9 cellular contexts compared by ENCODE assay signal in the genomic region with DNA sequence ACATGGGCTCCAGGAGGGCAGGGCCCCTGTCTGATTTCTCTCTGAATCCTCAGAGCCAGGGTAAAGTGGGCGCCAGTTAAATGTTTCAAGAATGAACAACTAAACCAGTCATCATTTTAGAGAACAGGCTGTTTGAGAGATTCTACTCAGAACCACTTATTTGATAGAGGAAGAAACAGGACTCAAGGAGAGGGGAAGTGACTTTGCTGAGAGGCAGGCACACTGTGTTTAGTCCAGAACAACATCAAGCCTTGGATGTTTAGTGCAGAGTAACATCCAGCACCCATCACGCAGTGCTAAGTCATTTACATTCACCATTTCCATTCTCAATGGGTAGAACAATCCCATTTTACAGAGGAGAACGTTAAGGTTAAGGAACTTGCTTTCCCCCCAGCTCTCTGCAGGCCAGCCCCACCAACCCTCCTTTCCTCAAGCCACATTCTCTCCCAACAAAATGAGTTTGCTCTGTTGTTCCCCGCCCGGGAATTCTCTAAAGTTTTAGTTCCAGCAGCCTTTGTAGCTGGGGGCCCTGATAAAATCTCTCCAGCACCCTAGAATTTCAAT. TPM values are rescaled to one million over a fixed set of nuclear protein-coding genes. Genes with fewer than 3 reads are reported as not detected.
A peak's percentile ranks its signal among the peaks of the same experiment; 100 is the strongest.
DNase-seq lines count a peak whose midpoint lies in the region; ATAC-seq, FAIRE-seq and TF ChIP-seq lines count a peak whose summit lies in the region.
"Had no signal": no experiment of that assay in that cellular context is flagged by ENCODE, and none has a peak within 500 bp of the region (broad histone marks: within the 10 kb centered on the region; RNA-seq: fewer than 3 reads in every experiment).

No MANE protein-coding gene starts in this region.

- H3K4me3 ChIP-seq in kidney (ENCODE audit: low read length in 2 of 2) (peak overlapping the region; percentile 72 to 75), stomach smooth muscle (ENCODE audit: low read length in 2 of 2) (peak overlapping the region; percentile 81 to 91)
- H3K4me3 ChIP-seq in effector memory CD4-positive, alpha-beta T cell (ENCODE audit: insufficient read depth, low read depth, low read length, poor library complexity, severe bottlenecking) = no peak overlapping the region

- no peaks in the 10 kb centered on the region for H3K27me3 ChIP-seq in stomach smooth muscle (ENCODE audit: control insufficient read depth in 1 of 2, insufficient read depth in 2 of 2, low read length in 2 of 2)
- H3K27me3 ChIP-seq in effector memory CD4-positive, alpha-beta T cell (replicated peaks; ENCODE audit: control insufficient read depth, insufficient read depth, low read length, poor library complexity, severe bottlenecking) = no peaks in the 10 kb centered on the region

- TF ChIP-seq CTCF in activated B cell treated with CpG ODN at 0.5 μM for 24 hours (IDR thresholded peaks at IDR 0.05) (no peak), kidney (IDR thresholded peaks at IDR 0.05; ENCODE audit: borderline replicate concordance, extremely low read depth, insufficient read depth) (no peak)

- intact Hi-C loops in activated B cell treated with CpG ODN at 0.5 μM for 24 hours (cut with micrococcal nuclease) (loop anchor here (1.0 to 10.0 kb wide), 2 partner anchors 287 to 1268 kb away; partner anchors contain the start of genes COPB2 and SLC25A36), kidney (cut with DNase I) (no loop called here)

- no peak for ATAC-seq in activated CD8-positive, alpha-beta memory T cell treated with anti-CD3 and anti-CD28 coated beads, Interleukin-2, amount 10 ng/mL, durations not matched to agents 7 days and 5 days
- ATAC-seq in activated B cell treated with CpG ODN at 0.5 μM for 24 hours (ENCODE audit: low read depth) = no peak

- DNase-seq in activated CD8-positive, alpha-beta memory T cell treated with anti-CD3 and anti-CD28 coated beads, Interleukin-2, amount 10 ng/mL, durations not matched to agents 7 days and 5 days = no peak
- DNase-seq in activated CD8-positive, alpha-beta memory T cell treated with anti-CD3 and anti-CD28 coated beads for 24 hours = no peak
- DNase-seq in activated B cell treated with CpG ODN at 0.5 μM for 24 hours (no peak), kidney (no peak), ACHN (no peak), NCI-H1417 treated with DMSO at 0.1 percent for 48 hours (lab: John Stamatoyannopoulos, UW) (no peak)
- DNase-seq in effector memory CD4-positive, alpha-beta T cell = no peak

- POLR2A ChIA-PET in activated B cell treated with CpG ODN at 0.5 μM for 24 hours (lab: Charles Lee) = no interaction called here

- CTCF ChIA-PET in activated CD8-positive, alpha-beta memory T cell treated with anti-CD3 and anti-CD28 coated beads, Interleukin-2, amount 10 ng/mL, durations not matched to agents 7 days and 5 days (lab: Charles Lee) = no interaction called here
- CTCF ChIA-PET in activated B cell treated with CpG ODN at 0.5 μM for 24 hours (lab: Charles Lee) = no interaction called here

- peak overlapping the region in 1 of 2 donors; percentile 65 for H3K9ac ChIP-seq in kidney (ENCODE audit: low read length in 2 of 2)
- H3K9ac ChIP-seq in stomach smooth muscle (ENCODE audit: low read length in 2 of 2) = peak overlapping the region in 1 of 2 donors; percentile 68
- H3K9ac ChIP-seq: GM23248 had no signal

- H3K9me3 ChIP-seq in kidney (ENCODE audit: control insufficient read depth in 1 of 2, low read length in 2 of 2) (no peaks in the 10 kb centered on the region), stomach smooth muscle (ENCODE audit: control insufficient read depth in 2 of 2, low read length in 2 of 2) (no peaks in the 10 kb centered on the region)
- H3K9me3 ChIP-seq in effector memory CD4-positive, alpha-beta T cell (ENCODE audit: control insufficient read depth, low read length) = no peaks in the 10 kb centered on the region

- no peaks in the 10 kb centered on the region for H3K36me3 ChIP-seq in kidney (ENCODE audit: control insufficient read depth in 1 of 2, insufficient read depth in 2 of 2, low read length in 2 of 2)
- H3K36me3 ChIP-seq in stomach smooth muscle (ENCODE audit: control insufficient read depth in 2 of 2, insufficient read depth in 2 of 2, low read length in 2 of 2) = peaks cover 0 to 5% of the 10 kb centered on the region in 2 donors
- H3K36me3 ChIP-seq in effector memory CD4-positive, alpha-beta T cell (ENCODE audit: control insufficient read depth, insufficient read depth, low read length) = no peaks in the 10 kb centered on the region

- H3K36me3 Mint-ChIP-seq in activated CD8-positive, alpha-beta memory T cell treated with anti-CD3 and anti-CD28 coated beads, Interleukin-2, amount 10 ng/mL, durations not matched to agents 7 days and 5 days = no peaks in the 10 kb centered on the region
- H3K36me3 Mint-ChIP-seq in activated B cell treated with CpG ODN at 0.5 μM for 24 hours (ENCODE audit: low read depth) = no peaks in the 10 kb centered on the region

- peaks cover 5% of the 10 kb centered on the region for H3K4me1 Mint-ChIP-seq in activated CD8-positive, alpha-beta memory T cell treated with anti-CD3 and anti-CD28 coated beads, Interleukin-2, amount 10 ng/mL, durations not matched to agents 7 days and 5 days
- peaks cover 10% of the 10 kb centered on the region for H3K4me1 Mint-ChIP-seq in activated B cell treated with CpG ODN at 0.5 μM for 24 hours

- H3K27ac ChIP-seq in kidney (ENCODE audit: low read depth in 2 of 2, low read length in 2 of 2) (no peak overlapping the region), stomach smooth muscle (ENCODE audit: low read length) (no peak overlapping the region)
- H3K27ac ChIP-seq in effector memory CD4-positive, alpha-beta T cell (ENCODE audit: insufficient read depth, low read length, poor library complexity, severe bottlenecking) = no peak overlapping the region
- H3K27ac ChIP-seq: GM23248 had no signal

- peaks cover 25% of the 10 kb centered on the region for H3K27me3 Mint-ChIP-seq in activated CD8-positive, alpha-beta memory T cell treated with anti-CD3 and anti-CD28 coated beads, Interleukin-2, amount 10 ng/mL, durations not matched to agents 7 days and 5 days
- H3K27me3 Mint-ChIP-seq in activated B cell treated with CpG ODN at 0.5 μM for 24 hours = peaks cover 6% of the 10 kb centered on the region

- H3K4me1 ChIP-seq in kidney (ENCODE audit: control insufficient read depth in 1 of 2, insufficient read depth in 1 of 2, low read depth in 1 of 2, low read length in 2 of 2) = peaks cover 0 to 6% of the 10 kb centered on the region in 2 donors
- H3K4me1 ChIP-seq in stomach smooth muscle (ENCODE audit: control insufficient read depth, insufficient read depth, low read length) = peaks cover 19% of the 10 kb centered on the region
- H3K4me1 ChIP-seq in effector memory CD4-positive, alpha-beta T cell (ENCODE audit: control insufficient read depth, insufficient read depth, low read length, poor library complexity, severe bottlenecking) = no peaks in the 10 kb centered on the region

- in situ Hi-C loops in ACHN (cut with HindIII; ENCODE audit: low pct_ligation_motif_present, low pct_unique_long_range_greater_than_20kb, low sequenced_read_pairs) = no loop called here

- H3K27ac Mint-ChIP-seq in activated CD8-positive, alpha-beta memory T cell treated with anti-CD3 and anti-CD28 coated beads, Interleukin-2, amount 10 ng/mL, durations not matched to agents 7 days and 5 days = no peak overlapping the region
- no peak overlapping the region for H3K27ac Mint-ChIP-seq in activated B cell treated with CpG ODN at 0.5 μM for 24 hours

- no peaks in the 10 kb centered on the region for H3K9me3 Mint-ChIP-seq in activated CD8-positive, alpha-beta memory T cell treated with anti-CD3 and anti-CD28 coated beads, Interleukin-2, amount 10 ng/mL, durations not matched to agents 7 days and 5 days (ENCODE audit: low read depth)
- H3K9me3 Mint-ChIP-seq in activated B cell treated with CpG ODN at 0.5 μM for 24 hours = no peaks in the 10 kb centered on the region

- FAIRE-seq in kidney (lab: Jason Lieb, UNC) = no peak

- peak overlapping the region; percentile 69 for H3K4me3 Mint-ChIP-seq in activated CD8-positive, alpha-beta memory T cell treated with anti-CD3 and anti-CD28 coated beads, Interleukin-2, amount 10 ng/mL, durations not matched to agents 7 days and 5 days
- peak overlapping the region; percentile 82 for H3K4me3 Mint-ChIP-seq in activated B cell treated with CpG ODN at 0.5 μM for 24 hours

RNA-seq across cellular contexts. Expression of gene NMNAT3, which starts 1.1 kb away (rescaled TPM):
- under 1 TPM; 0.55 to 0.80 TPM for total RNA-seq in activated CD8-positive, alpha-beta memory T cell treated with anti-CD3 and anti-CD28 coated beads, Interleukin-2, amount 10 ng/mL, durations not matched to agents 7 days and 5 days
- total RNA-seq in activated B cell treated with CpG ODN at 0.5 μM for 24 hours (1.1 TPM in 2 replicates), kidney (6.4 TPM)
- polyA plus RNA-seq in kidney (ENCODE audit: insufficient read depth, low read depth, low replicate concordance) = 13.8 TPM
- total RNA-seq: GM23248 had no signal
- polyA plus RNA-seq: GM23248 had no signal
